ENCODE assay signal across 9 cellular contexts in the genomic region with DNA sequence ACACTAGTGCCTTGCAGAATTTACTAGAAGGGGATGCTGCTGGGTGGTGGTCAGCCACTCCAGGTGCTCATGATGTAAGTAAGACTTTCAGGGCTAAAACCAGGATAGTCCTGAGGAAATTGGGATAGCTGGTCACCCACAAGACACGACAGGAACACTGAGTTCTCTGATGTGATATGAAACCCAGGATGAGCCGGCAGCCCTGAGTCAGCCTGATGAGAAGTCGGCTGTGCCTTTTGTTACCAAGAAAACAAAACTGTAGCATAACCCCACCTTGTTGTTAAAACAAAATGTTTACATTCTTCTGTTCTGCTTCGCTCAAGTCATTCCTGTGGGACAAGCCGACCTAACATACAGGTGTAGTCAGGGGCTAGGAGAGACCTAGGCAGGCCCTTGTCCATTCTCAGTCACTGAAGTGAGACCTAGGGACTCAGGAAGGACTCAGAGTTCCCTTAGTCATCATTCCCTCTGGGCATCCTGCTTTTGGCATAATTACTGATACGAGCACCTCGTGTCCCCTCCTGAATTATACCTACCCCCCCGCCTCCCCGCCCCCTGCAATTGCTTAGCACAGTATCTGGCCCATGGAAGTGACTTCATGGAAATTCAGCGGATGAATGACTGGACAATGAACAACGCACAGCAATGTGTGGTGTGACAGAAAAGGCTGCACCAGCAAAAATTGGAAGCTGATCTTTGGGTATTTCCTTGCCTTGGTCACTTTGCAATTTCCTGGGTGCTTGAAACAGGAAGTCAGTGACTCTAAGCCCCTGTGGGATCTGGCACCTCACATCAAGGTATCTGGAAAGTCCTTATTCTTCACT. TPM values are rescaled to one million over a fixed set of nuclear protein-coding genes. Genes with fewer than 3 reads are reported as not detected.
A peak's percentile ranks its signal among the peaks of the same experiment; 100 is the strongest.
DNase-seq lines count a peak whose midpoint lies in the region; ATAC-seq and TF ChIP-seq lines count a peak whose summit lies in the region.
"Had no signal": no experiment of that assay in that cellular context is flagged by ENCODE, and none has a peak within 500 bp of the region (broad histone marks: within the 10 kb centered on the region; RNA-seq: fewer than 3 reads in every experiment).

No MANE protein-coding gene starts in this region.

- TF ChIP-seq EP300 in stomach (IDR thresholded peaks at IDR 0.05): no peak

- intact Hi-C loops in activated CD4-positive, alpha-beta T cell treated with anti-CD3 and anti-CD28 coated beads for 36 hours (cut with DNase I, micrococcal nuclease): loop anchor here (2.0 to 5.0 kb wide), 2 partner anchors 33 to 100 kb away; a partner anchor contains a TSS
- intact Hi-C loops in stomach (cut with DNase I; ENCODE audit: low total_unique reads): no loop called here

- H3K27ac ChIP-seq in stomach: peak overlapping the region in 4 of 5 donors; percentile 25 to 78 (median 59)
- H3K27ac ChIP-seq: cardiac muscle cell had no signal

- no peak for TF ChIP-seq POLR2A in stomach (IDR thresholded peaks at IDR 0.05)

- no peaks in the 10 kb centered on the region for H3K4me1 ChIP-seq in stomach
- H3K4me1 ChIP-seq in HAP-1: no peaks in the 10 kb centered on the region

- POLR2A ChIA-PET in activated CD4-positive, alpha-beta T cell treated with anti-CD3 and anti-CD28 coated beads for 36 hours (lab: Charles Lee): interaction anchor here (0.7 to 1.2 kb wide), 2 partner anchors 182 to 537 kb away, joined by 3 to 4 read pairs; no protein-coding TSS in a partner anchor
- POLR2A ChIA-PET in activated CD8-positive, alpha-beta T cell treated with anti-CD3 and anti-CD28 coated beads, Interleukin-2, amount 10 ng/mL, durations not matched to agents 7 days and 5 days (lab: Charles Lee): no interaction called here

- in situ Hi-C loops in HAP-1 (cut with MboI; ENCODE audit: low sequenced_read_pairs): no loop called here

- H3K4me3 Mint-ChIP-seq in activated CD4-positive, alpha-beta T cell treated with anti-CD3 and anti-CD28 coated beads for 36 hours: no peak overlapping the region
- H3K4me3 Mint-ChIP-seq in activated CD8-positive, alpha-beta T cell treated with anti-CD3 and anti-CD28 coated beads, Interleukin-2, amount 10 ng/mL, durations not matched to agents 7 days and 5 days: no peak overlapping the region

- H3K27ac Mint-ChIP-seq in activated CD4-positive, alpha-beta T cell treated with anti-CD3 and anti-CD28 coated beads for 36 hours: peak overlapping the region; percentile 84
- peak overlapping the region; percentile 86 for H3K27ac Mint-ChIP-seq in activated CD8-positive, alpha-beta T cell treated with anti-CD3 and anti-CD28 coated beads, Interleukin-2, amount 10 ng/mL, durations not matched to agents 7 days and 5 days

- no peaks in the 10 kb centered on the region for H3K27me3 ChIP-seq in stomach
- no peaks in the 10 kb centered on the region for H3K27me3 ChIP-seq in HAP-1 (ENCODE audit: low read depth)
- H3K27me3 ChIP-seq: cardiac muscle cell had no signal

- H3K9me3 ChIP-seq in stomach (no peaks in the 10 kb centered on the region), HAP-1 (no peaks in the 10 kb centered on the region)

- H3K4me1 Mint-ChIP-seq in activated CD4-positive, alpha-beta T cell treated with anti-CD3 and anti-CD28 coated beads for 36 hours: peaks cover 41% of the 10 kb centered on the region
- peaks cover 29% of the 10 kb centered on the region for H3K4me1 Mint-ChIP-seq in activated CD8-positive, alpha-beta T cell treated with anti-CD3 and anti-CD28 coated beads, Interleukin-2, amount 10 ng/mL, durations not matched to agents 7 days and 5 days (ENCODE audit: low read depth)

- H3K27me3 Mint-ChIP-seq in activated CD4-positive, alpha-beta T cell treated with anti-CD3 and anti-CD28 coated beads for 36 hours: no peaks in the 10 kb centered on the region
- peaks cover 6% of the 10 kb centered on the region for H3K27me3 Mint-ChIP-seq in activated CD8-positive, alpha-beta T cell treated with anti-CD3 and anti-CD28 coated beads, Interleukin-2, amount 10 ng/mL, durations not matched to agents 7 days and 5 days (ENCODE audit: low read depth)

- H3K9me3 Mint-ChIP-seq in activated CD4-positive, alpha-beta T cell treated with anti-CD3 and anti-CD28 coated beads for 36 hours (ENCODE audit: low read depth): no peaks in the 10 kb centered on the region
- H3K9me3 Mint-ChIP-seq in activated CD8-positive, alpha-beta T cell treated with anti-CD3 and anti-CD28 coated beads, Interleukin-2, amount 10 ng/mL, durations not matched to agents 7 days and 5 days (ENCODE audit: insufficient read depth): no peaks in the 10 kb centered on the region

- CTCF ChIA-PET in activated CD4-positive, alpha-beta T cell treated with anti-CD3 and anti-CD28 coated beads for 36 hours (lab: Charles Lee): interaction anchor here (0.6 to 2.9 kb wide), 12 partner anchors 9 to 524 kb away, joined by 3 to 14 read pairs (median 4); a partner anchor contains a TSS
- CTCF ChIA-PET in activated CD8-positive, alpha-beta T cell treated with anti-CD3 and anti-CD28 coated beads, Interleukin-2, amount 10 ng/mL, durations not matched to agents 7 days and 5 days (lab: Charles Lee): interaction anchor here (1.0 to 7.8 kb wide), 6 partner anchors 9 to 566 kb away, joined by 3 to 57 read pairs (median 6); no protein-coding TSS in a partner anchor

- 74 to 81% (median 75%) methylated on average over 11 of the region's 11 CpGs for WGBS in stomach, 5 donors

- H3K36me3 ChIP-seq in stomach: no peaks in the 10 kb centered on the region
- no peaks in the 10 kb centered on the region for H3K36me3 ChIP-seq in HAP-1 (replicated peaks)
- H3K36me3 ChIP-seq: cardiac muscle cell had no signal

- H3K4me3 ChIP-seq in stomach (no peak overlapping the region), HAP-1 (no peak overlapping the region)
- H3K4me3 ChIP-seq: cardiac muscle cell had no signal

- H3K36me3 Mint-ChIP-seq in activated CD4-positive, alpha-beta T cell treated with anti-CD3 and anti-CD28 coated beads for 36 hours (ENCODE audit: low read depth): no peaks in the 10 kb centered on the region
- H3K36me3 Mint-ChIP-seq in activated CD8-positive, alpha-beta T cell treated with anti-CD3 and anti-CD28 coated beads, Interleukin-2, amount 10 ng/mL, durations not matched to agents 7 days and 5 days (ENCODE audit: low read depth): no peaks in the 10 kb centered on the region

- peak; percentile 62 for DNase-seq in activated CD4-positive, alpha-beta T cell treated with anti-CD3 and anti-CD28 coated beads for 36 hours
- no peak for DNase-seq in activated CD4-positive, alpha-beta T cell treated with anti-CD3 and anti-CD28 coated beads for 4 hours
- DNase-seq in activated CD8-positive, alpha-beta T cell treated with anti-CD3 and anti-CD28 coated beads, Interleukin-2, amount 10 ng/mL, durations not matched to agents 7 days and 5 days: no peak
- DNase-seq in globus pallidus (ENCODE audit: low spot score) (peak; percentile 45), stomach (no peak), HAP-1 (ENCODE audit: low spot score in 2 of 2) (no peak), SK-N-DZ (ENCODE audit: low spot score) (no peak)

- ATAC-seq in activated CD4-positive, alpha-beta T cell treated with anti-CD3 and anti-CD28 coated beads for 36 hours: peak; percentile 57
- peak; percentile 12 for ATAC-seq in activated CD8-positive, alpha-beta T cell treated with anti-CD3 and anti-CD28 coated beads, Interleukin-2, amount 10 ng/mL, durations not matched to agents 7 days and 5 days
- ATAC-seq in GM21367 (IDR thresholded peaks at IDR 0.05; ENCODE audit: unreplicated experiment): no peak

- TF ChIP-seq CTCF in stomach (IDR thresholded peaks at IDR 0.05): no peak

RNA-seq across cellular contexts. Expression of a gene that starts 31.9 kb away (rescaled TPM):
- total RNA-seq in activated CD4-positive, alpha-beta T cell treated with anti-CD3 and anti-CD28 coated beads for 36 hours: 1 to 10 TPM; 1.3 to 2.0 TPM
- 1 to 10 TPM; 1.4 to 1.6 TPM for total RNA-seq in activated CD8-positive, alpha-beta T cell treated with anti-CD3 and anti-CD28 coated beads, Interleukin-2, amount 10 ng/mL, durations not matched to agents 7 days and 5 days
- total RNA-seq in stomach: 10 to 100 TPM in 4 of 5 donors, under 1 TPM in 1; 0.29 to 35.0 (median 22.5) TPM
- polyA plus RNA-seq in stomach: 1 to 10 TPM; 2.3 to 3.8 (median 3.3) TPM
- polyA plus RNA-seq in SK-N-DZ (2014; cell fraction: cytosol; rRNA removed): 0.06 and 0.17 TPM in 2 replicates
- polyA plus RNA-seq in SK-N-DZ (2014; cell fraction: nucleus; rRNA removed): 0.80 and 1.1 TPM in 2 replicates

Comparison
In these comparisons a context has a peak if more than half of its experiments do, and no peak if none do; other contexts are left out.
1. DNase-seq: peak in activated CD4-positive, alpha-beta T cell treated with anti-CD3 and anti-CD28 coated beads for 36 hours (single experiment) and globus pallidus (single experiment); none in activated CD4-positive, alpha-beta T cell treated with anti-CD3 and anti-CD28 coated beads for 4 hours (0 of 2), activated CD8-positive, alpha-beta T cell treated with anti-CD3 and anti-CD28 coated beads, Interleukin-2, amount 10 ng/mL, durations not matched to agents 7 days and 5 days (single experiment), stomach (single experiment), HAP-1 (0 of 2) and SK-N-DZ (single experiment).